In genomic region chr16:8848231-8848938, GRCh38 we compare ENCODE assay signal across 17 cellular contexts. TPM values are rescaled to one million over a fixed set of nuclear protein-coding genes. Genes with fewer than 3 reads are reported as not detected.
DNase-seq lines count a peak whose midpoint lies in the region; ATAC-seq, FAIRE-seq and TF ChIP-seq lines count a peak whose summit lies in the region.
"Had no signal": no experiment of that assay in that cellular context is flagged by ENCODE, and none has a peak within 500 bp of the region (broad histone marks: within the 10 kb centered on the region; RNA-seq: fewer than 3 reads in every experiment).

No MANE protein-coding gene starts in this region.

- no peak overlapping the region for H3K4me3 Mint-ChIP-seq in activated T-cell treated with anti-CD3 and anti-CD28 coated beads, Interleukin-2, amount 50 U/mL, for 24 hours
- H3K4me3 Mint-ChIP-seq in activated T-cell treated with anti-CD3 and anti-CD28 coated beads, Interleukin-2, amount 50 U/mL, for 4 hours: no peak overlapping the region
- no peak overlapping the region for H3K4me3 Mint-ChIP-seq in CD8-positive, alpha-beta T cell

- peak overlapping the region; percentile 37 for H3K9ac ChIP-seq in iPS-15b (ENCODE audit: low read depth, low read length)

- CTCF ChIA-PET in CD8-positive, alpha-beta T cell (lab: Charles Lee): interaction anchor here (0.9 kb wide), 1 partner anchor 31 kb away, joined by 3 read pairs; no protein-coding TSS in a partner anchor

- no peak for FAIRE-seq in urothelium cell line (lab: Jason Lieb, UNC)
- FAIRE-seq: A204.1, small intestine had no signal

- H3K27ac Mint-ChIP-seq in activated T-cell treated with anti-CD3 and anti-CD28 coated beads, Interleukin-2, amount 50 U/mL, for 24 hours: peak overlapping the region; percentile 59
- no peak overlapping the region for H3K27ac Mint-ChIP-seq in CD8-positive, alpha-beta T cell

- ATAC-seq in activated T-cell treated with anti-CD3 and anti-CD28 coated beads, Interleukin-2, amount 50 U/mL, for 4 hours: no peak
- ATAC-seq in CD8-positive, alpha-beta T cell: no peak
- ATAC-seq in GM19467 (IDR thresholded peaks at IDR 0.05; ENCODE audit: unreplicated experiment): no peak
- ATAC-seq: heart right ventricle had no signal

- peaks cover 9% of the 10 kb centered on the region for H3K4me1 ChIP-seq in iPS-15b (ENCODE audit: control insufficient read depth, insufficient read depth, low read length)
- H3K4me1 ChIP-seq in CD8-positive, alpha-beta T cell (ENCODE audit: insufficient read depth, low read length): peaks cover 7% of the 10 kb centered on the region
- H3K4me1 ChIP-seq: breast epithelium had no signal

- no peak overlapping the region for H3K27ac ChIP-seq in CD8-positive, alpha-beta T cell (ENCODE audit: low read depth, low read length)
- H3K27ac ChIP-seq: testis had no signal

- POLR2A ChIA-PET in CD8-positive, alpha-beta T cell (lab: Charles Lee): no interaction called here

- H3K27me3 ChIP-seq in iPS-15b (ENCODE audit: control insufficient read depth, insufficient read depth, low read length): no peaks in the 10 kb centered on the region
- H3K27me3 ChIP-seq in CD8-positive, alpha-beta T cell (ENCODE audit: insufficient read depth, low read length): no peaks in the 10 kb centered on the region
- H3K27me3 ChIP-seq: breast epithelium, heart right ventricle, testis had no signal

- intact Hi-C loops in CD8-positive, alpha-beta T cell (cut with DNase I, micrococcal nuclease): no loop called here

- peaks cover 34% of the 10 kb centered on the region for H3K4me1 Mint-ChIP-seq in activated T-cell treated with anti-CD3 and anti-CD28 coated beads, Interleukin-2, amount 50 U/mL, for 24 hours (ENCODE audit: low read depth)
- H3K4me1 Mint-ChIP-seq in activated T-cell treated with anti-CD3 and anti-CD28 coated beads, Interleukin-2, amount 50 U/mL, for 4 hours (ENCODE audit: low read depth): peaks cover 15% of the 10 kb centered on the region
- peaks cover 18% of the 10 kb centered on the region for H3K4me1 Mint-ChIP-seq in CD8-positive, alpha-beta T cell (ENCODE audit: low read depth)

- no peaks in the 10 kb centered on the region for H3K9me3 Mint-ChIP-seq in activated T-cell treated with anti-CD3 and anti-CD28 coated beads, Interleukin-2, amount 50 U/mL, for 24 hours
- H3K9me3 Mint-ChIP-seq in activated T-cell treated with anti-CD3 and anti-CD28 coated beads, Interleukin-2, amount 50 U/mL, for 4 hours: no peaks in the 10 kb centered on the region
- H3K9me3 Mint-ChIP-seq in CD8-positive, alpha-beta T cell: no peaks in the 10 kb centered on the region

- H3K4me3 ChIP-seq in iPS-15b (ENCODE audit: low read depth, low read length): no peak overlapping the region
- no peak overlapping the region for H3K4me3 ChIP-seq in CD8-positive, alpha-beta T cell (ENCODE audit: low read depth, low read length)
- H3K4me3 ChIP-seq: breast epithelium, heart right ventricle, testis had no signal

- H3K27me3 Mint-ChIP-seq in activated T-cell treated with anti-CD3 and anti-CD28 coated beads, Interleukin-2, amount 50 U/mL, for 24 hours: no peaks in the 10 kb centered on the region
- H3K27me3 Mint-ChIP-seq in activated T-cell treated with anti-CD3 and anti-CD28 coated beads, Interleukin-2, amount 50 U/mL, for 4 hours (ENCODE audit: low read depth): no peaks in the 10 kb centered on the region
- no peaks in the 10 kb centered on the region for H3K27me3 Mint-ChIP-seq in CD8-positive, alpha-beta T cell (ENCODE audit: low read depth)

- peaks cover 43% of the 10 kb centered on the region for H3K36me3 ChIP-seq in iPS-15b (ENCODE audit: control insufficient read depth, insufficient read depth, low read length)
- peaks cover 12% of the 10 kb centered on the region for H3K36me3 ChIP-seq in CD8-positive, alpha-beta T cell (ENCODE audit: insufficient read depth, low read length)
- H3K36me3 ChIP-seq: breast epithelium had no signal

- H3K36me3 Mint-ChIP-seq in activated T-cell treated with anti-CD3 and anti-CD28 coated beads, Interleukin-2, amount 50 U/mL, for 24 hours (ENCODE audit: low read depth): peaks cover 96% of the 10 kb centered on the region
- H3K36me3 Mint-ChIP-seq in activated T-cell treated with anti-CD3 and anti-CD28 coated beads, Interleukin-2, amount 50 U/mL, for 4 hours (ENCODE audit: insufficient read depth): peaks cover 27% of the 10 kb centered on the region
- H3K36me3 Mint-ChIP-seq in CD8-positive, alpha-beta T cell: peaks cover 53% of the 10 kb centered on the region

- no peaks in the 10 kb centered on the region for H3K9me3 ChIP-seq in iPS-15b (ENCODE audit: control insufficient read depth, insufficient read depth, low read length)
- H3K9me3 ChIP-seq in CD8-positive, alpha-beta T cell (ENCODE audit: low read length): no peaks in the 10 kb centered on the region
- H3K9me3 ChIP-seq: breast epithelium, heart right ventricle, testis had no signal

- TF ChIP-seq CTCF in CD8-positive, alpha-beta T cell (IDR thresholded peaks at IDR 0.05): no peak

- no peak for DNase-seq in activated T-cell treated with anti-CD3 and anti-CD28 coated beads, Interleukin-2, amount 50 U/mL, for 24 hours
- no peak for DNase-seq in activated T-cell treated with anti-CD3 and anti-CD28 coated beads, Interleukin-2, amount 50 U/mL, for 4 hours
- DNase-seq in astrocyte of the hippocampus (ENCODE audit: low read depth, low spot score): peak; percentile 0
- peak; percentile 5 for DNase-seq in urothelium cell line (ENCODE audit: low spot score)
- no peak for DNase-seq in dermis blood vessel endothelial cell
- DNase-seq in CD8-positive, alpha-beta T cell: no peak
- DNase-seq: activated CD4-positive, alpha-beta T cell treated with anti-CD3 and anti-CD28 coated beads, Interleukin-2, amount 50 U/mL, for 4 hours; activated gamma-delta T cell treated with Interleukin-2 at 50 U/mL for 16 hours; DMS153; NCI-H1092; small intestine; testis had no signal

RNA-seq across cellular contexts. Expression of gene CARHSP1, which starts 20.4 kb away (rescaled TPM):
- 10 to 100 TPM; 14.7 to 17.8 (median 16.8) TPM for total RNA-seq in activated T-cell treated with anti-CD3 and anti-CD28 coated beads, Interleukin-2, amount 50 U/mL, for 4 hours
- total RNA-seq in dermis blood vessel endothelial cell: 157 and 172 TPM in 2 replicates
- total RNA-seq in CD8-positive, alpha-beta T cell: 10 to 100 TPM; 28.0 to 33.3 TPM

RNA-seq across cellular contexts. Expression of gene LITAFD, which starts 33.8 kb away (rescaled TPM):
- total RNA-seq in activated T-cell treated with anti-CD3 and anti-CD28 coated beads, Interleukin-2, amount 50 U/mL, for 4 hours: not detected
- total RNA-seq in dermis blood vessel endothelial cell: not detected in 2 replicates
- not detected for total RNA-seq in CD8-positive, alpha-beta T cell
- total RNA-seq: breast epithelium, heart right ventricle had no signal

RNA-seq across cellular contexts. Expression of gene PMM2, which starts 50.7 kb away (rescaled TPM):
- total RNA-seq in activated T-cell treated with anti-CD3 and anti-CD28 coated beads, Interleukin-2, amount 50 U/mL, for 4 hours: 10 to 100 TPM; 85.4 to 95.5 (median 89.6) TPM
- 26.2 and 34.6 TPM in 2 replicates for total RNA-seq in dermis blood vessel endothelial cell
- 10 to 100 TPM; 29.6 to 32.7 TPM for total RNA-seq in CD8-positive, alpha-beta T cell

RNA-seq across cellular contexts. Expression of gene TMEM186, which starts 50.9 kb away (rescaled TPM):
- 10 to 100 TPM; 13.2 to 14.5 (median 13.9) TPM for total RNA-seq in activated T-cell treated with anti-CD3 and anti-CD28 coated beads, Interleukin-2, amount 50 U/mL, for 4 hours
- total RNA-seq in dermis blood vessel endothelial cell: 6.1 and 9.0 TPM in 2 replicates
- total RNA-seq in CD8-positive, alpha-beta T cell: 1 to 10 TPM; 2.4 to 2.9 TPM

Comparison
In these comparisons a context has a peak if more than half of its experiments do, and no peak if none do; other contexts are left out.
1. DNase-seq: peak in astrocyte of the hippocampus (single experiment) and urothelium cell line (single experiment); none in activated T-cell treated with anti-CD3 and anti-CD28 coated beads, Interleukin-2, amount 50 U/mL, for 24 hours (single experiment), activated T-cell treated with anti-CD3 and anti-CD28 coated beads, Interleukin-2, amount 50 U/mL, for 4 hours (single experiment), dermis blood vessel endothelial cell (single experiment) and CD8-positive, alpha-beta T cell (0 of 7).